ENCODE assay signal across 26 cellular contexts in genomic region chr22:24319451-24319850, GRCh38. TPM values are rescaled to one million over a fixed set of nuclear protein-coding genes. Genes with fewer than 3 reads are reported as not detected.
A peak's percentile ranks its signal among the peaks of the same experiment; 100 is the strongest.
DNase-seq lines count a peak whose midpoint lies in the region; ATAC-seq, FAIRE-seq and TF ChIP-seq lines count a peak whose summit lies in the region.
"Had no signal": no experiment of that assay in that cellular context is flagged by ENCODE, and none has a peak within 500 bp of the region (broad histone marks: within the 10 kb centered on the region; RNA-seq: fewer than 3 reads in every experiment).

No MANE protein-coding gene starts in this region.

- H3K27me3 ChIP-seq in IMR-90 (ENCODE audit: control insufficient read depth, insufficient read depth, low read length), result no peaks in the 10 kb centered on the region
- no peaks in the 10 kb centered on the region for H3K27me3 ChIP-seq in H7 (ENCODE audit: control insufficient read depth, insufficient read depth, low read length)
- H3K27me3 ChIP-seq: cardiac muscle cell, hepatocyte, suprapubic skin had no signal

- no peaks in the 10 kb centered on the region for H3K9me3 ChIP-seq in A549
- H3K9me3 ChIP-seq in IMR-90 (ENCODE audit: control insufficient read depth, insufficient read depth, low read length), result no peaks in the 10 kb centered on the region
- H3K9me3 ChIP-seq: HAP-1, suprapubic skin had no signal

- no peak overlapping the region for H3K18ac ChIP-seq in IMR-90 (ENCODE audit: low read depth, low read length)

- H3K56ac ChIP-seq in IMR-90 (ENCODE audit: extremely low read depth, insufficient read depth, low read length), result no peak overlapping the region

- no peak overlapping the region for H4K8ac ChIP-seq in IMR-90 (ENCODE audit: low read depth in 2 of 2, low read length in 2 of 2)

- no peak overlapping the region for H3K14ac ChIP-seq in IMR-90 (replicated peaks; ENCODE audit: low read depth, low read length)

- in situ Hi-C loops in IMR-90 (cut with MboI; ENCODE audit: low sequenced_read_pairs), result no loop called here

- no peak overlapping the region for H3K9ac ChIP-seq in IMR-90 (ENCODE audit: low read depth, low read length)

- H3K27ac ChIP-seq in A549, result peak overlapping the region in 1 of 2 experiments; percentile 32; a peak in 2 of 6 replicates
- no peak overlapping the region for H3K27ac ChIP-seq in IMR-90 (ENCODE audit: insufficient read depth, low read length)
- H3K27ac ChIP-seq: cardiac muscle cell, epithelial cell of prostate, hepatocyte, suprapubic skin had no signal

- H3K4me3 ChIP-seq in A549 (no peak overlapping the region), IMR-90 (ENCODE audit: insufficient read depth, low read depth, low read length) (no peak overlapping the region), cardiac fibroblast (replicated peaks in 1 of 2; ENCODE audit: low read depth in 2 of 2, low read length in 2 of 2) (no peak overlapping the region), H7 (ENCODE audit: insufficient read depth, low read depth, low read length) (no peak overlapping the region)
- H3K4me3 ChIP-seq: cardiac muscle cell, GM12878, HAP-1, hepatocyte, suprapubic skin had no signal

- no peak overlapping the region for H2BK120ac ChIP-seq in IMR-90 (ENCODE audit: low read depth, low read length)

- peaks cover 2% of the 10 kb centered on the region; the same call in 1 of the 2 replicates for H3K9me1 ChIP-seq in IMR-90 (ENCODE audit: insufficient read depth, low read length)

- H2BK20ac ChIP-seq in IMR-90 (ENCODE audit: low read depth, low read length), result peak overlapping the region; percentile 50; the same call in 1 of the 2 replicates

- no peak overlapping the region for H2AK5ac ChIP-seq in IMR-90 (ENCODE audit: low read depth, low read length)

- H2AFZ ChIP-seq in IMR-90 (replicated peaks; ENCODE audit: low read length, poor library complexity), result no peak overlapping the region
- H2AFZ ChIP-seq: hepatocyte had no signal

- H3K36me3 ChIP-seq in IMR-90 (ENCODE audit: control insufficient read depth, insufficient read depth, low read length), result peaks cover 27% of the 10 kb centered on the region
- H3K36me3 ChIP-seq in H7 (replicated peaks; ENCODE audit: control insufficient read depth, insufficient read depth, low read length), result peaks cover 31% of the 10 kb centered on the region

- DNase-seq in A549 (ENCODE audit: low read depth in 1 of 2, low spot score in 1 of 2) (peak in 1 of 2 experiments; percentile 7), IMR-90 (peak; percentile 74), cardiac fibroblast (ENCODE audit: low read depth in 2 of 2) (peak; percentile 43 to 72), hepatic stellate cell (ENCODE audit: low spot score) (peak; percentile 54), HK-2 (ENCODE audit: unreplicated experiment) (no peak), T-helper 9 cell (no peak), H7 (no peak)
- DNase-seq in stimulated activated naive CD4-positive, alpha-beta T cell (lab: John Stamatoyannopoulos, UW), result no peak
- DNase-seq: activated CD4-positive, alpha-beta T cell treated with anti-CD3 and anti-CD28 coated beads, Interleukin-2, amount 50 U/mL, for 48 hours; activated gamma-delta T cell; COR-L47; DMS79 treated with DMSO at 0.1 percent for 48 hours; NCI-H2029 treated with DMSO at 0.1 percent for 48 hours; NCI-H345; NCI-H82; nucleus accumbens had no signal

- no peak overlapping the region for H4K5ac ChIP-seq in IMR-90 (ENCODE audit: low read depth, low read length)

- dilution Hi-C loops in IMR-90 (cut with HindIII; ENCODE audit: low sequenced_read_pairs, unreplicated experiment), result no loop called here

- H4K20me1 ChIP-seq in IMR-90 (ENCODE audit: insufficient read depth, low read length), result peaks cover 47% of the 10 kb centered on the region

- H4K91ac ChIP-seq in IMR-90 (ENCODE audit: insufficient read depth, low read depth, low read length), result no peak overlapping the region

- POLR2A ChIA-PET in A549 (lab: Yijun Ruan, JAX) (no interaction called here), IMR-90 (lab: Charles Lee; ENCODE audit: unreplicated experiment) (no interaction called here)

- H3K4me1 ChIP-seq in A549, result peaks cover 28% of the 10 kb centered on the region
- H3K4me1 ChIP-seq in IMR-90 (ENCODE audit: control insufficient read depth, insufficient read depth, low read length), result peaks cover 2% of the 10 kb centered on the region
- H3K4me1 ChIP-seq: HAP-1 had no signal

- WGBS in A549 (ENCODE audit: missing lambda C conversion rate), result 84% methylated on average over 3 of the region's 3 CpGs
- WGBS in IMR-90 (ENCODE audit: extremely low coverage in 2 of 2, insufficient read length in 1 of 2), 2 experiments, result 65% methylated on average over 3 of the region's 3 CpGs; no CpG with 5 or more reads in 1 of the 2 experiments

- TF ChIP-seq RAD21 in A549 (conservative IDR thresholded peaks at IDR 0.05 in 1 of 2, IDR thresholded peaks at IDR 0.05 in 1 of 2) (no peak), IMR-90 (IDR thresholded peaks at IDR 0.05; ENCODE audit: low read length) (no peak)

- no peak for TF ChIP-seq EP300 in A549 (IDR thresholded peaks at IDR 0.05)

- ATAC-seq in A549, result 0 out of 6 replicates have a peak, but pooled peaks of 1 of the 2 experiments have one; percentile 24
- peak; percentile 19; the same call in 1 of the 2 replicates for ATAC-seq in IMR-90 (ENCODE audit: low read depth)
- ATAC-seq: GM12878, SK-N-SH treated with all-trans-retinoic acid at 6 μM for 48 hours, WTC11 had no signal

- no peak overlapping the region for H2BK5ac ChIP-seq in IMR-90 (ENCODE audit: low read depth, low read length, poor library complexity, severe bottlenecking)

- H3K23ac ChIP-seq in IMR-90 (ENCODE audit: low read depth, low read length), result no peak overlapping the region

- CTCF ChIA-PET in A549 (lab: Yijun Ruan, JAX) (no interaction called here), IMR-90 (lab: Yijun Ruan, JAX) (no interaction called here)

- no peak overlapping the region for H2BK15ac ChIP-seq in IMR-90 (ENCODE audit: low read depth, low read length)

- BruUV-seq in IMR-90 (replicated peaks; lab: Mats Ljungman, UMichigan), result no TSS peak

- no peak overlapping the region for H3K4ac ChIP-seq in IMR-90 (ENCODE audit: low read depth, low read length)

- no peak for TF ChIP-seq CTCF in A549 (IDR thresholded peaks at IDR 0.05)
- no peak for TF ChIP-seq CTCF in IMR-90 (conservative IDR thresholded peaks at IDR 0.05; ENCODE audit: low read depth, low read length)
- TF ChIP-seq CTCF in cardiac fibroblast (IDR thresholded peaks at IDR 0.05; ENCODE audit: low read depth, low read length), result no peak

- TF ChIP-seq POLR2A in A549 (IDR thresholded peaks at IDR 0.05; ENCODE audit: low read length) (no peak), IMR-90 (IDR thresholded peaks at IDR 0.05; ENCODE audit: low read depth, low read length) (no peak)

- H2AK9ac ChIP-seq in IMR-90 (replicated peaks; ENCODE audit: low read depth, low read length, poor library complexity), result no peak overlapping the region

- intact Hi-C loops in IMR-90 (cut with micrococcal nuclease), result no loop called here

- peaks cover 24 to 40% of the 10 kb centered on the region in 2 experiments for H3K79me1 ChIP-seq in IMR-90 (ENCODE audit: low read depth in 1 of 2, low read length in 2 of 2)

- FAIRE-seq in A549 (lab: Jason Lieb, UNC), result no peak
- FAIRE-seq: A204.1, frontal cortex, GM12878 had no signal

- peak overlapping the region; percentile 48; the same call in 2 of the 3 replicates for H3K4me2 ChIP-seq in A549
- no peak overlapping the region for H3K4me2 ChIP-seq in IMR-90 (ENCODE audit: low read depth, low read length)
- H3K4me2 ChIP-seq: hepatocyte had no signal

TF ChIP-seq in A549, 52 proteins besides CTCF, POLR2A, EP300 and RAD21 (continues in another document):
- TF ChIP-seq NFE2L2 (conservative IDR thresholded peaks at IDR 0.05; ENCODE audit: low read length), result no peak
- no peak for TF ChIP-seq FOSB (CRISPR knock-in tag; IDR thresholded peaks at IDR 0.05)
- TF ChIP-seq CHD2 (IDR thresholded peaks at IDR 0.05; ENCODE audit: low read length, partially characterized antibody), result no peak
- no peak for TF ChIP-seq ZFP36 (IDR thresholded peaks at IDR 0.05; ENCODE audit: borderline replicate concordance, partially characterized antibody)
- TF ChIP-seq, protein P1, sequence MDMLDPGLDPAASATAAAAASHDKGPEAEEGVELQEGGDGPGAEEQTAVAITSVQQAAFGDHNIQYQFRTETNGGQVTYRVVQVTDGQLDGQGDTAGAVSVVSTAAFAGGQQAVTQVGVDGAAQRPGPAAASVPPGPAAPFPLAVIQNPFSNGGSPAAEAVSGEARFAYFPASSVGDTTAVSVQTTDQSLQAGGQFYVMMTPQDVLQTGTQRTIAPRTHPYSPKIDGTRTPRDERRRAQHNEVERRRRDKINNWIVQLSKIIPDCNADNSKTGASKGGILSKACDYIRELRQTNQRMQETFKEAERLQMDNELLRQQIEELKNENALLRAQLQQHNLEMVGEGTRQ (IDR thresholded peaks at IDR 0.05), result no peak
- TF ChIP-seq FOSL2 (IDR thresholded peaks at IDR 0.05), result no peak
- no peak for TF ChIP-seq FOSL2 (CRISPR knock-in tag; IDR thresholded peaks at IDR 0.05)

TF ChIP-seq in IMR-90, 13 proteins besides CTCF, POLR2A, EP300 and RAD21:
- TF ChIP-seq MAZ (IDR thresholded peaks at IDR 0.05; ENCODE audit: borderline replicate concordance, low read depth, low read length) (no peak), SMC3 (IDR thresholded peaks at IDR 0.05; ENCODE audit: low read depth, low read length) (no peak)
- TF ChIP-seq, protein P1 (IDR thresholded peaks at IDR 0.05; ENCODE audit: low read depth, low read length), result no peak
TF ChIP-seq in IMR-90: peak in this region for 0.

RNA-seq across cellular contexts. Expression of gene SPECC1L, which starts 48.8 kb away (rescaled TPM):
- polyA plus RNA-seq in A549 (2011; rRNA removed) (22.4 and 25.2 TPM in 2 replicates), A549 (2017; fragmentation: RNase III; extraction: RNeasy Plus Mini Kit Qiagen cat#74134 plus additional on column Dnase treatment) (14.8 to 15.4 TPM (median 15.2 TPM) in 3 replicates), IMR-90 (2012; rRNA removed) (18.4 and 18.7 TPM in 2 replicates)
- polyA plus RNA-seq in A549 (2012; cell fraction: cytosol; rRNA removed), result 8.8 and 9.6 TPM in 2 replicates
- polyA plus RNA-seq in A549 (2012; cell fraction: nucleus; rRNA removed), result 15.3 and 21.1 TPM in 2 replicates
- polyA minus RNA-seq in A549 (2011; rRNA and poly(A)+ RNA removed), result 25.9 and 27.2 TPM in 2 replicates
- 44.1 and 45.5 TPM in 2 replicates for total RNA-seq in IMR-90 (2012; rRNA removed)
- polyA plus RNA-seq in IMR-90 (2012; cell fraction: cytosol; rRNA removed), result 9.4 and 10.4 TPM in 2 replicates
- 23.1 and 26.8 TPM in 2 replicates for polyA plus RNA-seq in IMR-90 (2012; cell fraction: nucleus; rRNA removed; ENCODE audit: low replicate concordance)
- 23.0 and 27.2 TPM in 2 replicates for total RNA-seq in H7 (2014; rRNA removed; shearing (Covaris generic))

Comparison
In these comparisons a context has a peak if more than half of its experiments do, and no peak if none do; other contexts are left out.
1. DNase-seq: peak in IMR-90 (single experiment), cardiac fibroblast (2 of 2) and hepatic stellate cell (single experiment); none in HK-2 (single experiment), T-helper 9 cell (single experiment), stimulated activated naive CD4-positive, alpha-beta T cell (0 of 6) and H7 (single experiment).